Comparison of ENCODE assay signal across 9 cellular contexts in the genomic region with DNA sequence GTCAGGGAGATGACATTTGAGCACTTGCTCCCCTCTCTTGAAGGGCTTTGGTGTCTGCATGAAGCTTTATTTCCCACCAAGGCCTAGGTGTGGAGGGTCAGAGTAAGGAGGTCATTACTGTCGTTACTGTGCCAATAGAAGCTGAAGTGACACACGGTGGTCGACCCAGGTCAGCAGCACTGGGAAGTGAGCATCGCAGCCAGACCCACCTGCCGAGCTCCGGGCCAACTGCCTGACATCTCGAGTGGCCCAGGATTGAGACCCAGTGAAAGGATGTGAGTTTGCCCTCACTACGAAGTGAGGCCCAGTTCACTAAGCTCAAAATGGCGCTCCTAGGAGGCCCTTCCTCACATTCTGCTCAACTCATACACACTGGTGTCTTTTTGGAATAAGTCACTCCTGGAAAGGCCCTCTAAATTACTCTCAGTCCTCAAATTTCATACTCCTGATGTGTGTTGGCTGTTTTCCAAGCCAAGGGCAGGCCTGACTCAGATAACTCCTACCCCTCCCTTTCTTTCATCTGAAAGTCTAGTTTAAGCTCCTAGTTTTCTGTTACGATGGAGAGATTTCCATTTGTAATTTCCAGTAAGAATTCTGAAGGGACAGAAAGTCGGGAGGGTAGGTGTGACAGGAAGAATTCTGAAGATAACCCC.
DNase-seq lines count a peak whose midpoint lies in the region; ATAC-seq and TF ChIP-seq lines count a peak whose summit lies in the region.
"Had no signal": no experiment of that assay in that cellular context is flagged by ENCODE, and none has a peak within 500 bp of the region (broad histone marks: within the 10 kb centered on the region; RNA-seq: fewer than 3 reads in every experiment).

No MANE protein-coding gene starts in this region.

- peaks cover 14% of the 10 kb centered on the region for H3K4me1 ChIP-seq in GM23338 (ENCODE audit: insufficient read depth)

- H3K27me3 Mint-ChIP-seq in GM23338 (ENCODE audit: insufficient read depth, low read depth, poor library complexity): peaks cover 3% of the 10 kb centered on the region

- TF ChIP-seq CTCF in GM23338 (conservative IDR thresholded peaks at IDR 0.05; ENCODE audit: low read depth in 2 of 2) (no peak), RWPE1 (conservative IDR thresholded peaks at IDR 0.05; ENCODE audit: low read depth) (no peak), fibroblast of mammary gland (conservative IDR thresholded peaks at IDR 0.05; ENCODE audit: control insufficient read depth, insufficient read depth, low read depth, low read length) (no peak)

- H3F3A ChIP-seq in GM23338 (replicated peaks; ENCODE audit: low read depth): no peaks in the 10 kb centered on the region

- no peaks in the 10 kb centered on the region for H3K27me3 ChIP-seq in GM23338 (ENCODE audit: insufficient read depth)

- CTCF ChIA-PET in RWPE1 (lab: Yijun Ruan, JAX): no interaction called here

- H3K27ac ChIP-seq in GM23338 (ENCODE audit: low read depth): no peak overlapping the region
- peak overlapping the region; percentile 65 for H3K27ac ChIP-seq in RWPE1

- no peaks in the 10 kb centered on the region for H3K9me2 ChIP-seq in GM23338 (ENCODE audit: insufficient read depth)

- no peak overlapping the region for H2AFZ ChIP-seq in GM23338

- DNase-seq in ACHN (peak; percentile 28), GM23338 (ENCODE audit: low spot score) (no peak), RWPE1 (ENCODE audit: low spot score) (peak; percentile 57), fibroblast of mammary gland (ENCODE audit: low read depth) (peak; percentile 68), medulla oblongata (ENCODE audit: extremely low spot score) (no peak), T-helper 1 cell (no peak)

- H3K9me3 Mint-ChIP-seq in GM23338: no peaks in the 10 kb centered on the region

- H3K4me3 ChIP-seq in GM23338 (no peak overlapping the region), fibroblast of mammary gland (ENCODE audit: control insufficient read depth, low read depth, low read length) (no peak overlapping the region)
- H3K4me3 ChIP-seq: skin epidermis had no signal

- ATAC-seq in GM23338 (no peak), GM18867 (IDR thresholded peaks at IDR 0.05; ENCODE audit: unreplicated experiment) (no peak), GM21576 (IDR thresholded peaks at IDR 0.05; ENCODE audit: unreplicated experiment) (no peak)

- no peaks in the 10 kb centered on the region for H3K36me3 ChIP-seq in GM23338 (ENCODE audit: insufficient read depth)

- H4K20me1 ChIP-seq in GM23338 (replicated peaks; ENCODE audit: insufficient read depth): no peaks in the 10 kb centered on the region

- no peak overlapping the region for H3K4me3 Mint-ChIP-seq in GM23338

- H3K27ac Mint-ChIP-seq in GM23338: peak overlapping the region; percentile 63; the same call in 1 of the 2 replicates

- peaks cover 27% of the 10 kb centered on the region for H3K36me3 Mint-ChIP-seq in GM23338 (ENCODE audit: low read depth)

- H3K4me1 Mint-ChIP-seq in GM23338: peaks cover 31% of the 10 kb centered on the region

- no peak overlapping the region for H3K4me2 ChIP-seq in GM23338

- POLR2A ChIA-PET in RWPE1 (lab: Yijun Ruan, JAX; ENCODE audit: low non-redundant PET): no interaction called here

- in situ Hi-C loops in ACHN (cut with HindIII; ENCODE audit: low pct_ligation_motif_present, low pct_unique_long_range_greater_than_20kb, low sequenced_read_pairs): no loop called here

- H3K79me2 ChIP-seq in GM23338 (replicated peaks; ENCODE audit: insufficient read depth): peaks cover 16% of the 10 kb centered on the region

TF ChIP-seq in GM23338, 12 proteins besides CTCF, POLR2A, EP300 and RAD21:
- no peak for TF ChIP-seq CREB1 (CRISPR knock-in tag; IDR thresholded peaks at IDR 0.05; ENCODE audit: low read depth)
- no peak for TF ChIP-seq ZNF331 (CRISPR knock-in tag; IDR thresholded peaks at IDR 0.05; ENCODE audit: low read depth)
- TF ChIP-seq STAT1 (IDR thresholded peaks at IDR 0.05; ENCODE audit: unreplicated experiment): no peak

Comparison
In these comparisons a context has a peak if more than half of its experiments do, and no peak if none do; other contexts are left out.
1. DNase-seq: peak in ACHN (single experiment), RWPE1 (single experiment) and fibroblast of mammary gland (single experiment); none in GM23338 (single experiment), medulla oblongata (single experiment) and T-helper 1 cell (0 of 5).